19 cellular contexts compared by ENCODE assay signal in genomic region chr4:150367326-150367725, GRCh38.
DNase-seq lines count a peak whose midpoint lies in the region; ATAC-seq, FAIRE-seq and TF ChIP-seq lines count a peak whose summit lies in the region.
"Had no signal": no experiment of that assay in that cellular context is flagged by ENCODE, and none has a peak within 500 bp of the region (broad histone marks: within the 10 kb centered on the region; RNA-seq: fewer than 3 reads in every experiment).

No MANE protein-coding gene starts in this region.

- no peak overlapping the region for H3K9ac ChIP-seq in HUES6 (ENCODE audit: low read length)
- H3K9ac ChIP-seq in iPS-18a (ENCODE audit: low read length) = no peak overlapping the region

- H3K4me1 ChIP-seq in A673 (ENCODE audit: insufficient read depth, low read length, poor library complexity, severe bottlenecking) (peaks cover 48% of the 10 kb centered on the region), HUES6 (ENCODE audit: control insufficient read depth, insufficient read depth, low read length) (peaks cover 26% of the 10 kb centered on the region), iPS-18a (ENCODE audit: control insufficient read depth, low read depth, low read length) (peaks cover 22% of the 10 kb centered on the region)
- H3K4me1 ChIP-seq: prostate gland had no signal

- H3K27ac ChIP-seq in A673 (ENCODE audit: low read depth, low read length, poor library complexity, severe bottlenecking) (no peak overlapping the region), HUES6 (ENCODE audit: low read depth, low read length) (no peak overlapping the region), iPS-18a (ENCODE audit: low read length) (no peak overlapping the region)
- H3K27ac ChIP-seq: adrenal gland, neutrophil, prostate gland, upper lobe of left lung had no signal

- no peaks in the 10 kb centered on the region for H3K27me3 ChIP-seq in A673 (replicated peaks; ENCODE audit: insufficient read depth, low read depth, low read length, poor library complexity)
- H3K27me3 ChIP-seq in HUES6 (ENCODE audit: control insufficient read depth, insufficient read depth, low read length) = peaks cover 20% of the 10 kb centered on the region
- peaks cover 38% of the 10 kb centered on the region for H3K27me3 ChIP-seq in iPS-18a (ENCODE audit: control insufficient read depth, insufficient read depth, low read length)
- H3K27me3 ChIP-seq: adrenal gland, neutrophil, upper lobe of left lung had no signal

- H3K9me3 ChIP-seq in A673 (ENCODE audit: low read depth, low read length, poor library complexity, severe bottlenecking) (no peaks in the 10 kb centered on the region), HUES6 (ENCODE audit: control insufficient read depth, insufficient read depth, low read depth, low read length) (no peaks in the 10 kb centered on the region), iPS-18a (ENCODE audit: control insufficient read depth, low read depth, low read length) (no peaks in the 10 kb centered on the region)
- H3K9me3 ChIP-seq: adrenal gland, mucosa of descending colon, neutrophil, prostate gland, upper lobe of left lung had no signal

- H3K4me3 ChIP-seq in A673 (ENCODE audit: low read depth, low read length, poor library complexity, severe bottlenecking) (no peak overlapping the region), HUES6 (ENCODE audit: low read depth, low read length) (peak overlapping the region; percentile 25; the same call in 1 of the 2 replicates), iPS-18a (ENCODE audit: low read length) (peak overlapping the region; percentile 40)
- H3K4me3 ChIP-seq: adrenal gland, mucosa of descending colon, prostate gland, upper lobe of left lung had no signal

- peak; percentile 19 for DNase-seq in A673 (ENCODE audit: low spot score)
- DNase-seq in NCI-H748 treated with DMSO at 0.1 percent for 48 hours (lab: John Stamatoyannopoulos, UW) = peak; percentile 10
- DNase-seq in activated naive CD4-positive, alpha-beta T cell treated with anti-CD3 and anti-CD28 coated beads, Interleukin-2, amount 10 ng/mL, durations not matched to agents 7 days and 5 days = no peak
- no peak for DNase-seq in urothelium cell line (ENCODE audit: low spot score)
- no peak for DNase-seq in mucosa of gallbladder (ENCODE audit: low spot score)
- DNase-seq: activated CD8-positive, alpha-beta T cell treated with anti-CD3 and anti-CD28 coated beads, Interleukin-2, amount 10 ng/mL, durations not matched to agents 7 days and 5 days; activated gamma-delta T cell treated with Interleukin-2 at 50 U/mL for 16 hours; activated T-cell treated with anti-CD3 and anti-CD28 coated beads, Interleukin-2, amount 50 U/mL, for 1 hour; adrenal gland; mucosa of descending colon; MV-4-11; upper lobe of left lung had no signal

- no peaks in the 10 kb centered on the region for H3K9me3 Mint-ChIP-seq in activated naive CD4-positive, alpha-beta T cell treated with anti-CD3 and anti-CD28 coated beads, Interleukin-2, amount 10 ng/mL, durations not matched to agents 7 days and 5 days

- BruUV-seq in A673 (replicated peaks; lab: Mats Ljungman, UMichigan) = no TSS peak

- intact Hi-C loops in A673 (cut with micrococcal nuclease; ENCODE audit: unreplicated experiment) = no loop called here

- no peak overlapping the region for H3K27ac Mint-ChIP-seq in activated naive CD4-positive, alpha-beta T cell treated with anti-CD3 and anti-CD28 coated beads, Interleukin-2, amount 10 ng/mL, durations not matched to agents 7 days and 5 days
- H3K27ac Mint-ChIP-seq: activated CD8-positive, alpha-beta T cell treated with anti-CD3 and anti-CD28 coated beads, Interleukin-2, amount 10 ng/mL, durations not matched to agents 7 days and 5 days; B cell had no signal

- no peak for FAIRE-seq in urothelium cell line (lab: Jason Lieb, UNC)
- FAIRE-seq: colon had no signal

- no peak for TF ChIP-seq CTCF in A673 (conservative IDR thresholded peaks at IDR 0.05; ENCODE audit: low read depth, low read length)

- ATAC-seq in GM21619 (IDR thresholded peaks at IDR 0.05; ENCODE audit: unreplicated experiment) = no peak
- ATAC-seq: activated CD8-positive, alpha-beta T cell treated with anti-CD3 and anti-CD28 coated beads, Interleukin-2, amount 10 ng/mL, durations not matched to agents 7 days and 5 days; mucosa of descending colon had no signal

- no peaks in the 10 kb centered on the region for H3K27me3 Mint-ChIP-seq in activated naive CD4-positive, alpha-beta T cell treated with anti-CD3 and anti-CD28 coated beads, Interleukin-2, amount 10 ng/mL, durations not matched to agents 7 days and 5 days
- H3K27me3 Mint-ChIP-seq: B cell had no signal

- H3K36me3 ChIP-seq in A673 (ENCODE audit: insufficient read depth, low read length, poor library complexity, severe bottlenecking) = no peaks in the 10 kb centered on the region
- H3K36me3 ChIP-seq in HUES6 (ENCODE audit: control insufficient read depth, insufficient read depth, low read length) = no peaks in the 10 kb centered on the region
- no peaks in the 10 kb centered on the region for H3K36me3 ChIP-seq in iPS-18a (ENCODE audit: control insufficient read depth, low read depth, low read length)
- H3K36me3 ChIP-seq: adrenal gland, neutrophil, prostate gland, upper lobe of left lung had no signal

- peaks cover 15% of the 10 kb centered on the region for H3K4me1 Mint-ChIP-seq in activated naive CD4-positive, alpha-beta T cell treated with anti-CD3 and anti-CD28 coated beads, Interleukin-2, amount 10 ng/mL, durations not matched to agents 7 days and 5 days
- H3K4me1 Mint-ChIP-seq: B cell had no signal

- POLR2A ChIA-PET in A673 (lab: Charles Lee; ENCODE audit: low non-redundant PET) = interaction anchor here (0.6 kb wide), 1 partner anchor 182 kb away, joined by 3 read pairs; no protein-coding TSS in a partner anchor

- CTCF ChIA-PET in A673 (lab: Charles Lee) = no interaction called here
- CTCF ChIA-PET in activated naive CD4-positive, alpha-beta T cell treated with anti-CD3 and anti-CD28 coated beads, Interleukin-2, amount 10 ng/mL, durations not matched to agents 7 days and 5 days (lab: Charles Lee) = no interaction called here

- no peak overlapping the region for H3K4me3 Mint-ChIP-seq in activated naive CD4-positive, alpha-beta T cell treated with anti-CD3 and anti-CD28 coated beads, Interleukin-2, amount 10 ng/mL, durations not matched to agents 7 days and 5 days
- H3K4me3 Mint-ChIP-seq: activated CD8-positive, alpha-beta T cell treated with anti-CD3 and anti-CD28 coated beads, Interleukin-2, amount 10 ng/mL, durations not matched to agents 7 days and 5 days; B cell had no signal

- peaks cover under 1% of the 10 kb centered on the region for H3K36me3 Mint-ChIP-seq in activated naive CD4-positive, alpha-beta T cell treated with anti-CD3 and anti-CD28 coated beads, Interleukin-2, amount 10 ng/mL, durations not matched to agents 7 days and 5 days

Comparison
In these comparisons a context has a peak if more than half of its experiments do, and no peak if none do; other contexts are left out.
1. DNase-seq: peak in A673 (single experiment) and NCI-H748 treated with DMSO at 0.1 percent for 48 hours (single experiment); none in activated naive CD4-positive, alpha-beta T cell treated with anti-CD3 and anti-CD28 coated beads, Interleukin-2, amount 10 ng/mL, durations not matched to agents 7 days and 5 days (single experiment), urothelium cell line (single experiment) and mucosa of gallbladder (single experiment).